In the genomic region with DNA sequence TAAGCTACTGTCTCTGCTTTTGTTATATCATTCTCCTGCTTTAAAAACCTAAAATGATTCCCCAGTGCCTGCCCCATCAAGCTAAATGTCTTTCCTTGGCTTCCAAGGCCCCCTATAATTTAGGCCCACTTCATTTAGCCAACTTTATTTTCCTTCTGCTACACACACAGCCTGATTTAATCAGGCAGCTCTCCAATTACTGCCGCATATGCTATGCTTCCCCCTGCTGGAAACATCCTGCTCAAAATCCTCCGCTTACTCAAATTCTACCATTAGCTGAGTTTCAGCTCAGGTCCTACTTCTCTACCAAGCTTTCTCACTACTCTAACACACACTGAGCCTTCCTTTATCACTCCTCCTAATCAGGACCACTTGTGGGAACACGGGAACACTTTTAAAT, we compare ENCODE assay signal across 1 cellular context.
TF ChIP-seq lines count a peak whose summit lies in the region.

No MANE protein-coding gene starts in this region.

TF ChIP-seq in WTC11, 78 proteins besides CTCF, POLR2A, EP300 and RAD21 (continued from another document):
- TF ChIP-seq, protein P1, sequence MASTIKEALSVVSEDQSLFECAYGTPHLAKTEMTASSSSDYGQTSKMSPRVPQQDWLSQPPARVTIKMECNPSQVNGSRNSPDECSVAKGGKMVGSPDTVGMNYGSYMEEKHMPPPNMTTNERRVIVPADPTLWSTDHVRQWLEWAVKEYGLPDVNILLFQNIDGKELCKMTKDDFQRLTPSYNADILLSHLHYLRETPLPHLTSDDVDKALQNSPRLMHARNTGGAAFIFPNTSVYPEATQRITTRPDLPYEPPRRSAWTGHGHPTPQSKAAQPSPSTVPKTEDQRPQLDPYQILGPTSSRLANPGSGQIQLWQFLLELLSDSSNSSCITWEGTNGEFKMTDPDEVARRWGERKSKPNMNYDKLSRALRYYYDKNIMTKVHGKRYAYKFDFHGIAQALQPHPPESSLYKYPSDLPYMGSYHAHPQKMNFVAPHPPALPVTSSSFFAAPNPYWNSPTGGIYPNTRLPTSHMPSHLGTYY (CRISPR knock-in tag; IDR thresholded peaks at IDR 0.05) = no peak
- no peak for TF ChIP-seq TEAD4 (CRISPR knock-in tag; IDR thresholded peaks at IDR 0.05)
- TF ChIP-seq GTF2I (CRISPR knock-in tag; conservative IDR thresholded peaks at IDR 0.05) = no peak
- TF ChIP-seq, protein P2, sequence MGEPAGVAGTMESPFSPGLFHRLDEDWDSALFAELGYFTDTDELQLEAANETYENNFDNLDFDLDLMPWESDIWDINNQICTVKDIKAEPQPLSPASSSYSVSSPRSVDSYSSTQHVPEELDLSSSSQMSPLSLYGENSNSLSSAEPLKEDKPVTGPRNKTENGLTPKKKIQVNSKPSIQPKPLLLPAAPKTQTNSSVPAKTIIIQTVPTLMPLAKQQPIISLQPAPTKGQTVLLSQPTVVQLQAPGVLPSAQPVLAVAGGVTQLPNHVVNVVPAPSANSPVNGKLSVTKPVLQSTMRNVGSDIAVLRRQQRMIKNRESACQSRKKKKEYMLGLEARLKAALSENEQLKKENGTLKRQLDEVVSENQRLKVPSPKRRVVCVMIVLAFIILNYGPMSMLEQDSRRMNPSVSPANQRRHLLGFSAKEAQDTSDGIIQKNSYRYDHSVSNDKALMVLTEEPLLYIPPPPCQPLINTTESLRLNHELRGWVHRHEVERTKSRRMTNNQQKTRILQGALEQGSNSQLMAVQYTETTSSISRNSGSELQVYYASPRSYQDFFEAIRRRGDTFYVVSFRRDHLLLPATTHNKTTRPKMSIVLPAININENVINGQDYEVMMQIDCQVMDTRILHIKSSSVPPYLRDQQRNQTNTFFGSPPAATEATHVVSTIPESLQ (CRISPR knock-in tag; IDR thresholded peaks at IDR 0.05) = no peak
- TF ChIP-seq, protein P3, sequence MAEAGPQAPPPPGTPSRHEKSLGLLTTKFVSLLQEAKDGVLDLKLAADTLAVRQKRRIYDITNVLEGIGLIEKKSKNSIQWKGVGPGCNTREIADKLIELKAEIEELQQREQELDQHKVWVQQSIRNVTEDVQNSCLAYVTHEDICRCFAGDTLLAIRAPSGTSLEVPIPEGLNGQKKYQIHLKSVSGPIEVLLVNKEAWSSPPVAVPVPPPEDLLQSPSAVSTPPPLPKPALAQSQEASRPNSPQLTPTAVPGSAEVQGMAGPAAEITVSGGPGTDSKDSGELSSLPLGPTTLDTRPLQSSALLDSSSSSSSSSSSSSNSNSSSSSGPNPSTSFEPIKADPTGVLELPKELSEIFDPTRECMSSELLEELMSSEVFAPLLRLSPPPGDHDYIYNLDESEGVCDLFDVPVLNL (CRISPR knock-in tag; IDR thresholded peaks at IDR 0.05; ENCODE audit: borderline replicate concordance, low read depth) = no peak
- no peak for TF ChIP-seq NFYB (CRISPR knock-in tag; conservative IDR thresholded peaks at IDR 0.05; ENCODE audit: low read depth)
- TF ChIP-seq, protein P4, sequence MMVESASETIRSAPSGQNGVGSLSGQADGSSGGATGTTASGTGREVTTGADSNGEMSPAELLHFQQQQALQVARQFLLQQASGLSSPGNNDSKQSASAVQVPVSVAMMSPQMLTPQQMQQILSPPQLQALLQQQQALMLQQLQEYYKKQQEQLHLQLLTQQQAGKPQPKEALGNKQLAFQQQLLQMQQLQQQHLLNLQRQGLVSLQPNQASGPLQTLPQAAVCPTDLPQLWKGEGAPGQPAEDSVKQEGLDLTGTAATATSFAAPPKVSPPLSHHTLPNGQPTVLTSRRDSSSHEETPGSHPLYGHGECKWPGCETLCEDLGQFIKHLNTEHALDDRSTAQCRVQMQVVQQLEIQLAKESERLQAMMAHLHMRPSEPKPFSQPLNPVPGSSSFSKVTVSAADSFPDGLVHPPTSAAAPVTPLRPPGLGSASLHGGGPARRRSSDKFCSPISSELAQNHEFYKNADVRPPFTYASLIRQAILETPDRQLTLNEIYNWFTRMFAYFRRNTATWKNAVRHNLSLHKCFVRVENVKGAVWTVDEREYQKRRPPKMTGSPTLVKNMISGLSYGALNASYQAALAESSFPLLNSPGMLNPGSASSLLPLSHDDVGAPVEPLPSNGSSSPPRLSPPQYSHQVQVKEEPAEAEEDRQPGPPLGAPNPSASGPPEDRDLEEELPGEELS (CRISPR knock-in tag; IDR thresholded peaks at IDR 0.05) = no peak
TF ChIP-seq in WTC11: peak in this region for 0.
